Comparison of ENCODE assay signal across 8 cellular contexts in the genomic region with DNA sequence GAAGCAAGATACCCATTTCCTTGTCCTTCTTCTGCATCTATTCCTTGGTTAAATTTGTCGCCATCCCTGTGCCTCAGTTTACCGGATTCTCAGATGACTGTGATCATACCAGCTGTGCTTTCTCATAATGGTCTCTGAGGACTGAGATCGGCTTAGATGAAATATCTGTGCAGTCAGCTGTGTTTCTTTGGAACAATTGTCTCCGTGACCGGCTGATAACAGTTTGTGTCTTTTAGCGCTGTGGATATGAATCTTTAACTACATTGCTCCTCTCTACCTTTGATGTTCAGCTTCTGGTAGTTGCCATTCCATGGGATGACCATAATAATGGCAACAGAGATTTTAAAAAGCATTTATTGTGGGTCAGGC. TPM values are rescaled to one million over a fixed set of nuclear protein-coding genes. Genes with fewer than 3 reads are reported as not detected.
A peak's percentile ranks its signal among the peaks of the same experiment; 100 is the strongest.
DNase-seq lines count a peak whose midpoint lies in the region; ATAC-seq lines count a peak whose summit lies in the region.

No MANE protein-coding gene starts in this region.

- H3K9me3 Mint-ChIP-seq in T-helper 2 cell treated with Interferon-gamma antibody and Interleukin-4, amounts not matched to agents 5 μg/mL and 100 μg/mL, for 36 hours, result no peaks in the 10 kb centered on the region
- H3K9me3 Mint-ChIP-seq in activated naive CD8-positive, alpha-beta T cell treated with anti-CD3 and anti-CD28 coated beads, Interleukin-2, amount 10 ng/mL, durations not matched to agents 7 days and 5 days, result no peaks in the 10 kb centered on the region
- H3K9me3 Mint-ChIP-seq in immature natural killer cell, result peaks cover 0 to 3% (median 0%) of the 10 kb centered on the region in 6 donors

- H3K4me3 Mint-ChIP-seq in T-helper 2 cell treated with Interferon-gamma antibody and Interleukin-4, amounts not matched to agents 5 μg/mL and 100 μg/mL, for 36 hours, result peak overlapping the region; percentile 95
- peak overlapping the region; percentile 100 for H3K4me3 Mint-ChIP-seq in activated naive CD8-positive, alpha-beta T cell treated with anti-CD3 and anti-CD28 coated beads, Interleukin-2, amount 10 ng/mL, durations not matched to agents 7 days and 5 days
- H3K4me3 Mint-ChIP-seq in immature natural killer cell, result peak overlapping the region; percentile 92 to 100 (median 95)

- peak overlapping the region; percentile 39 for H3K27ac ChIP-seq in substantia nigra (ENCODE audit: low read depth, low read length, poor library complexity, severe bottlenecking)

- peaks cover 17% of the 10 kb centered on the region for H3K4me1 Mint-ChIP-seq in T-helper 2 cell treated with Interferon-gamma antibody and Interleukin-4, amounts not matched to agents 5 μg/mL and 100 μg/mL, for 36 hours (ENCODE audit: low read depth)
- peaks cover 19% of the 10 kb centered on the region for H3K4me1 Mint-ChIP-seq in activated naive CD8-positive, alpha-beta T cell treated with anti-CD3 and anti-CD28 coated beads, Interleukin-2, amount 10 ng/mL, durations not matched to agents 7 days and 5 days
- H3K4me1 Mint-ChIP-seq in immature natural killer cell, result peaks cover 20 to 29% of the 10 kb centered on the region in 2 donors

- POLR2A ChIA-PET in activated naive CD8-positive, alpha-beta T cell treated with anti-CD3 and anti-CD28 coated beads, Interleukin-2, amount 10 ng/mL, durations not matched to agents 7 days and 5 days (lab: Charles Lee), result interaction anchor here (0.5 to 1.5 kb wide), 2 partner anchors 202 to 209 kb away, joined by 4 to 7 read pairs; partner anchors contain the start of gene AKTIP

- ATAC-seq in activated naive CD8-positive, alpha-beta T cell treated with anti-CD3 and anti-CD28 coated beads, Interleukin-2, amount 10 ng/mL, durations not matched to agents 7 days and 5 days (ENCODE audit: low read depth), result no peak

- no peak for DNase-seq in T-helper 2 cell treated with Interferon-gamma antibody and Interleukin-4, amounts not matched to agents 5 μg/mL and 100 μg/mL, for 36 hours (ENCODE audit: low spot score)
- DNase-seq in T-helper 2 cell (no peak), immature natural killer cell (peak in 1 of 3 donors; percentile 3), substantia nigra (lab: John Stamatoyannopoulos, UW) (no peak), COLO829 (ENCODE audit: low spot score) (no peak)
- no peak for DNase-seq in activated naive CD8-positive, alpha-beta T cell treated with anti-CD3 and anti-CD28 coated beads, Interleukin-2, amount 10 ng/mL, durations not matched to agents 7 days and 5 days
- no peak for DNase-seq in activated effector memory CD4-positive, alpha-beta T cell treated with anti-CD3 and anti-CD28 coated beads, Interleukin-2, amount 50 U/mL, for 16 hours
- no peak for DNase-seq in effector CD8-positive, alpha-beta T cell (lab: John Stamatoyannopoulos, UW)

- H3K27me3 Mint-ChIP-seq in T-helper 2 cell treated with Interferon-gamma antibody and Interleukin-4, amounts not matched to agents 5 μg/mL and 100 μg/mL, for 36 hours (ENCODE audit: low read depth), result no peaks in the 10 kb centered on the region
- H3K27me3 Mint-ChIP-seq in activated naive CD8-positive, alpha-beta T cell treated with anti-CD3 and anti-CD28 coated beads, Interleukin-2, amount 10 ng/mL, durations not matched to agents 7 days and 5 days, result no peaks in the 10 kb centered on the region
- H3K27me3 Mint-ChIP-seq in immature natural killer cell (ENCODE audit: low read depth in 3 of 3), result peaks cover 0 to 5% (median 0%) of the 10 kb centered on the region in 3 donors

- H3K36me3 Mint-ChIP-seq in T-helper 2 cell treated with Interferon-gamma antibody and Interleukin-4, amounts not matched to agents 5 μg/mL and 100 μg/mL, for 36 hours (ENCODE audit: low read depth), result peaks cover 11% of the 10 kb centered on the region
- peaks cover 22% of the 10 kb centered on the region for H3K36me3 Mint-ChIP-seq in activated naive CD8-positive, alpha-beta T cell treated with anti-CD3 and anti-CD28 coated beads, Interleukin-2, amount 10 ng/mL, durations not matched to agents 7 days and 5 days
- peaks cover 0 to 4% (median 0%) of the 10 kb centered on the region in 3 donors for H3K36me3 Mint-ChIP-seq in immature natural killer cell

- peak overlapping the region; percentile 91 for H3K27ac Mint-ChIP-seq in T-helper 2 cell treated with Interferon-gamma antibody and Interleukin-4, amounts not matched to agents 5 μg/mL and 100 μg/mL, for 36 hours
- H3K27ac Mint-ChIP-seq in activated naive CD8-positive, alpha-beta T cell treated with anti-CD3 and anti-CD28 coated beads, Interleukin-2, amount 10 ng/mL, durations not matched to agents 7 days and 5 days, result peak overlapping the region; percentile 95
- peak overlapping the region; percentile 89 to 97 (median 92) for H3K27ac Mint-ChIP-seq in immature natural killer cell

RNA-seq across cellular contexts. Expression of gene FTO, which starts 0.5 kb away (rescaled TPM):
- total RNA-seq in activated naive CD8-positive, alpha-beta T cell treated with anti-CD3 and anti-CD28 coated beads, Interleukin-2, amount 10 ng/mL, durations not matched to agents 7 days and 5 days, result 10 to 100 TPM; 46.3 to 47.2 TPM
- 100 to 1,000 TPM in 1 of 3 donors, 10 to 100 TPM in 2; 61.3 to 106 (median 65.1) TPM for polyA plus RNA-seq in immature natural killer cell

RNA-seq across cellular contexts. Expression of gene RPGRIP1L, which starts 0.8 kb away (rescaled TPM):
- 1 to 10 TPM; 5.1 to 5.5 TPM for total RNA-seq in activated naive CD8-positive, alpha-beta T cell treated with anti-CD3 and anti-CD28 coated beads, Interleukin-2, amount 10 ng/mL, durations not matched to agents 7 days and 5 days
- 1 to 10 TPM in 2 of 3 donors, not detected in 1; 1.7 to 2.2 TPM for polyA plus RNA-seq in immature natural killer cell
